In the genomic region with DNA sequence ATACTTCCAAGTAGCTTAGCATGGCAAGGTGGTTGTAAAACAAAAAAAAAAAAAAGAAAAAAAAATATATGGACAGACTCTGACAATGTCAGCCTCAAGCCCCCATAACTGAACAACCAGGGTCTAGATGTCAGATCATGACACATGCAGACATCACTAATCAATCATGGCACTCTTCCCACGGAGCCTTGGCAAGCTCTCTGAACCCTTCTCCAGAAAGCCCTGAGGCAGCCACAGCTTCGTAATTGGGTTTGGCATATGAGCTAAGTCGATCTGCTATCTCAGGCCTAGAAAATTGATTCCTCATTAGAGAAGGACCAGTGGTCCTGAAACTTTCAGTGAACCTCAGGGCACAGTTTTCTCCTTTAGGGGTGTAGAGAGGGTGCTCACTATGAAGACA, we compare ENCODE assay signal across 18 cellular contexts.
DNase-seq lines count a peak whose midpoint lies in the region; ATAC-seq and TF ChIP-seq lines count a peak whose summit lies in the region.
"Had no signal": no experiment of that assay in that cellular context is flagged by ENCODE, and none has a peak within 500 bp of the region (broad histone marks: within the 10 kb centered on the region; RNA-seq: fewer than 3 reads in every experiment).

No MANE protein-coding gene starts in this region.

- peak overlapping the region; percentile 44 for H3K27ac Mint-ChIP-seq in neural crest cell (ENCODE audit: unreplicated experiment)
- no peak overlapping the region for H3K27ac Mint-ChIP-seq in stimulated activated memory B cell treated with anti-CD40 and anti-IgM and Interleukin-4, amounts not matched to agents 10 μg/mL and 1 μg/mL and 100 μg/mL, for 72 hours
- H3K27ac Mint-ChIP-seq: CD8-positive, alpha-beta memory T cell had no signal

- no peaks in the 10 kb centered on the region for H3K27me3 Mint-ChIP-seq in neural crest cell (ENCODE audit: low read depth)
- no peaks in the 10 kb centered on the region for H3K27me3 Mint-ChIP-seq in stimulated activated memory B cell treated with anti-CD40 and anti-IgM and Interleukin-4, amounts not matched to agents 10 μg/mL and 1 μg/mL and 100 μg/mL, for 72 hours
- H3K27me3 Mint-ChIP-seq: CD8-positive, alpha-beta memory T cell had no signal

- no peaks in the 10 kb centered on the region for H3K9me3 Mint-ChIP-seq in neural crest cell
- H3K9me3 Mint-ChIP-seq in stimulated activated memory B cell treated with anti-CD40 and anti-IgM and Interleukin-4, amounts not matched to agents 10 μg/mL and 1 μg/mL and 100 μg/mL, for 72 hours = no peaks in the 10 kb centered on the region
- H3K9me3 Mint-ChIP-seq: CD8-positive, alpha-beta memory T cell had no signal

- DNase-seq in BE2C (peak; percentile 52), NCI-H446 treated with DMSO at 0.1 percent for 48 hours (lab: John Stamatoyannopoulos, UW) (peak; percentile 59), epithelial cell of esophagus (ENCODE audit: low read depth) (peak; percentile 39), neural crest cell (ENCODE audit: low read depth, low spot score) (no peak), GM03348 (ENCODE audit: low spot score) (no peak), left lung (no peak)
- no peak for DNase-seq in stimulated activated naive CD4-positive, alpha-beta T cell (lab: John Stamatoyannopoulos, UW)
- DNase-seq: CD8-positive, alpha-beta memory T cell; DMS79; GM23248; KBM-7; NCI-H1048; NCI-H146; NCI-H2081; NCI-H524; Right ventricle myocardium superior had no signal

- peaks cover 3% of the 10 kb centered on the region for H3K4me1 Mint-ChIP-seq in neural crest cell
- peaks cover 36% of the 10 kb centered on the region for H3K4me1 Mint-ChIP-seq in stimulated activated memory B cell treated with anti-CD40 and anti-IgM and Interleukin-4, amounts not matched to agents 10 μg/mL and 1 μg/mL and 100 μg/mL, for 72 hours
- H3K4me1 Mint-ChIP-seq: CD8-positive, alpha-beta memory T cell had no signal

- no peak for TF ChIP-seq CTCF in BE2C (IDR thresholded peaks at IDR 0.05; ENCODE audit: low read depth, low read length)
- no peak for TF ChIP-seq CTCF in epithelial cell of esophagus (IDR thresholded peaks at IDR 0.05; ENCODE audit: insufficient read depth, low read depth, low read length, missing control alignments)
- no peak for TF ChIP-seq CTCF in neural crest cell (conservative IDR thresholded peaks at IDR 0.05)
- TF ChIP-seq CTCF in left lung (IDR thresholded peaks at IDR 0.05) = no peak

- H3K4me3 Mint-ChIP-seq in neural crest cell = no peak overlapping the region
- H3K4me3 Mint-ChIP-seq in stimulated activated memory B cell treated with anti-CD40 and anti-IgM and Interleukin-4, amounts not matched to agents 10 μg/mL and 1 μg/mL and 100 μg/mL, for 72 hours = no peak overlapping the region
- H3K4me3 Mint-ChIP-seq: CD8-positive, alpha-beta memory T cell had no signal

- no peaks in the 10 kb centered on the region for H3K9me3 ChIP-seq in BE2C
- no peaks in the 10 kb centered on the region for H3K9me3 ChIP-seq in left lung
- H3K9me3 ChIP-seq: BLaER1 had no signal

- no peak overlapping the region for H3K4me3 ChIP-seq in BE2C (ENCODE audit: low read depth, low read length)
- H3K4me3 ChIP-seq in epithelial cell of esophagus (ENCODE audit: low read length) = no peak overlapping the region
- no peak overlapping the region for H3K4me3 ChIP-seq in left lung
- H3K4me3 ChIP-seq: BLaER1, GM23248 had no signal

- no peaks in the 10 kb centered on the region for H3K36me3 ChIP-seq in BE2C
- peaks cover 0 to 50% of the 10 kb centered on the region in 2 donors for H3K36me3 ChIP-seq in left lung

- no peak for ATAC-seq in stimulated activated memory B cell treated with anti-CD40 and anti-IgM and Interleukin-4, amounts not matched to agents 10 μg/mL and 1 μg/mL and 100 μg/mL, for 72 hours
- ATAC-seq in left lung = no peak

- H3K36me3 Mint-ChIP-seq in neural crest cell (ENCODE audit: low read depth) = peaks cover 18% of the 10 kb centered on the region
- peaks cover 33% of the 10 kb centered on the region for H3K36me3 Mint-ChIP-seq in stimulated activated memory B cell treated with anti-CD40 and anti-IgM and Interleukin-4, amounts not matched to agents 10 μg/mL and 1 μg/mL and 100 μg/mL, for 72 hours

- H3K27me3 ChIP-seq in BE2C = no peaks in the 10 kb centered on the region
- H3K27me3 ChIP-seq in left lung = no peaks in the 10 kb centered on the region
- H3K27me3 ChIP-seq: BLaER1 had no signal

- intact Hi-C loops in left lung (cut with DNase I) = no loop called here

- H3K27ac ChIP-seq in left lung = no peak overlapping the region
- H3K27ac ChIP-seq: BLaER1, GM23248 had no signal

- no peaks in the 10 kb centered on the region for H3K4me1 ChIP-seq in BE2C
- H3K4me1 ChIP-seq in left lung = peaks cover 13 to 15% of the 10 kb centered on the region in 2 donors

Comparison
In these comparisons a context has a peak if more than half of its experiments do, and no peak if none do; other contexts are left out.
1. DNase-seq: peak in BE2C (single experiment), NCI-H446 treated with DMSO at 0.1 percent for 48 hours (single experiment) and epithelial cell of esophagus (single experiment); none in neural crest cell (single experiment), GM03348 (single experiment), left lung (0 of 2) and stimulated activated naive CD4-positive, alpha-beta T cell (0 of 6).